Comparison of ENCODE assay signal across 16 cellular contexts in genomic region chr13:114080739-114081561, GRCh38. TPM values are rescaled to one million over a fixed set of nuclear protein-coding genes. Genes with fewer than 3 reads are reported as not detected.
DNase-seq lines count a peak whose midpoint lies in the region; ATAC-seq, FAIRE-seq and TF ChIP-seq lines count a peak whose summit lies in the region.
"Had no signal": no experiment of that assay in that cellular context is flagged by ENCODE, and none has a peak within 500 bp of the region (broad histone marks: within the 10 kb centered on the region; RNA-seq: fewer than 3 reads in every experiment).

No MANE protein-coding gene starts in this region.

- CTCF ChIA-PET in H1 (lab: Charles Lee; ENCODE audit: partially characterized antibody), result no interaction called here

- H3K14ac ChIP-seq in H1 (ENCODE audit: insufficient read length), result no peak overlapping the region

- 0 out of 2 replicates have a peak overlapping the region, but pooled peaks have one; percentile 46 for H2BK15ac ChIP-seq in H1 (ENCODE audit: low read length)

- no peak overlapping the region for H3K4me3 ChIP-seq in heart right ventricle
- H3K4me3 ChIP-seq in H1 (ENCODE audit: extremely low read depth in 1 of 4, insufficient read depth in 2 of 4, low read depth in 3 of 4, low read length in 4 of 4), result no peak overlapping the region
- H3K4me3 ChIP-seq in aorta (ENCODE audit: low read length in 2 of 2), result no peak overlapping the region
- H3K4me3 ChIP-seq: lung, SJSA1, tibial artery had no signal

- peak overlapping the region; percentile 50; the same call in 1 of the 2 replicates for H2BK12ac ChIP-seq in H1 (ENCODE audit: low read depth, low read length)

- DNase-seq in Right ventricle myocardium superior (peak; percentile 33), heart right ventricle (no peak), H1 (ENCODE audit: low read depth in 1 of 2, low spot score in 2 of 2) (no peak), nephron progenitor cell (peak; percentile 1), aorta (peak; percentile 44 to 67), GM19238 (ENCODE audit: insufficient read length, low spot score) (no peak), NAMALWA (ENCODE audit: low spot score) (no peak), NCI-H187 treated with DMSO at 0.1 percent for 48 hours (lab: John Stamatoyannopoulos, UW) (no peak)
- DNase-seq: amniotic stem cell, cortex of kidney, DMS79, hypothalamus had no signal

- H3K9me3 Mint-ChIP-seq in nephron progenitor cell, result peaks cover 6% of the 10 kb centered on the region

- H4K5ac ChIP-seq in H1 (ENCODE audit: insufficient read length, low read depth, low read length), result no peak overlapping the region

- H4K8ac ChIP-seq in H1 (ENCODE audit: extremely low read depth, insufficient read depth, low read length), result no peak overlapping the region

- H3K4ac ChIP-seq in H1 (replicated peaks; ENCODE audit: insufficient read length, low read depth, low read length), result no peak overlapping the region

- FAIRE-seq in H1 (lab: Jason Lieb, UNC), result no peak

- ATAC-seq in Right ventricle myocardium superior (ENCODE audit: poor library complexity) (no peak), heart right ventricle (no peak), aorta (ENCODE audit: low FRiP score) (no peak)

- H3K4me1 ChIP-seq in heart right ventricle (peaks cover 0 to 15% (median 2%) of the 10 kb centered on the region in 9 donors), H1 (replicated peaks in 1 of 4; ENCODE audit: control insufficient read depth in 3 of 4, insufficient read depth in 4 of 4, low read length in 3 of 4) (peaks cover 0 to 5% (median 1%) of the 10 kb centered on the region in 4 experiments; a peak in 3 of 7 replicates), aorta (ENCODE audit: control insufficient read depth in 1 of 2, insufficient read depth in 2 of 2, low read length in 2 of 2) (no peaks in the 10 kb centered on the region)
- H3K4me1 ChIP-seq: parathyroid adenoma had no signal

- H3K27me3 ChIP-seq in heart right ventricle, result no peaks in the 10 kb centered on the region
- H3K27me3 ChIP-seq in H1 (replicated peaks in 1 of 4; ENCODE audit: control insufficient read depth in 3 of 4, extremely low read depth in 1 of 4, insufficient read depth in 3 of 4, low read length in 3 of 4), result no peaks in the 10 kb centered on the region; a peak in 1 of 7 replicates
- H3K27me3 ChIP-seq in aorta (ENCODE audit: control insufficient read depth in 1 of 2, insufficient read depth in 2 of 2, low read length in 1 of 2), result no peaks in the 10 kb centered on the region
- H3K27me3 ChIP-seq: SJSA1, tibial artery had no signal

- intact Hi-C loops in Right ventricle myocardium superior (cut with DNase I) (no loop called here), heart right ventricle (cut with DNase I) (no loop called here), aorta (cut with DNase I) (no loop called here)

- TF ChIP-seq CTCF in heart right ventricle (IDR thresholded peaks at IDR 0.05) (no peak), H1 (IDR thresholded peaks at IDR 0.05; ENCODE audit: control extremely low read depth in 1 of 3, insufficient read depth in 1 of 3, low read depth in 1 of 3, low read length in 3 of 3) (no peak), nephron progenitor cell (IDR thresholded peaks at IDR 0.05) (no peak)

- no peak overlapping the region for H3K23ac ChIP-seq in H1 (ENCODE audit: insufficient read length)

- H3K27ac ChIP-seq in heart right ventricle (no peak overlapping the region), H1 (ENCODE audit: low read depth, low read length) (no peak overlapping the region), aorta (ENCODE audit: low read depth in 1 of 2, low read length in 2 of 2) (no peak overlapping the region)
- H3K27ac ChIP-seq: parathyroid adenoma, SJSA1, tibial artery had no signal

- no peak overlapping the region for H2BK20ac ChIP-seq in H1 (ENCODE audit: low read length)

- peaks cover 31% of the 10 kb centered on the region for H3K27me3 Mint-ChIP-seq in nephron progenitor cell (ENCODE audit: low read depth, poor library complexity)

- H3K36me3 ChIP-seq in heart right ventricle, result peaks cover 0 to 2% (median 0%) of the 10 kb centered on the region in 9 donors
- H3K36me3 ChIP-seq in H1 (ENCODE audit: control insufficient read depth in 2 of 4, insufficient read depth in 4 of 4, low read length in 3 of 4), result no peaks in the 10 kb centered on the region
- H3K36me3 ChIP-seq in aorta (ENCODE audit: control insufficient read depth in 1 of 2, insufficient read depth in 2 of 2, low read length in 1 of 2), result no peaks in the 10 kb centered on the region

- no peak overlapping the region for H3K4me2 ChIP-seq in H1 (ENCODE audit: insufficient read depth in 1 of 2, low read depth in 2 of 2, low read length in 2 of 2)

- no peak overlapping the region for H3K27ac Mint-ChIP-seq in nephron progenitor cell

- no peak overlapping the region for H2AK5ac ChIP-seq in H1 (ENCODE audit: low read depth, low read length)

- peaks cover 0 to 20% of the 10 kb centered on the region in 2 experiments for H4K20me1 ChIP-seq in H1 (replicated peaks in 1 of 2; ENCODE audit: control insufficient read depth in 1 of 2, insufficient read depth in 2 of 2, low read length in 2 of 2)

- H3K79me2 ChIP-seq in H1 (ENCODE audit: control insufficient read depth in 1 of 2, insufficient read depth in 2 of 2, low read length in 2 of 2), result peaks cover 0 to 13% of the 10 kb centered on the region in 2 experiments; a peak in 2 of 4 replicates
- H3K79me2 ChIP-seq: parathyroid adenoma had no signal

- H3K36me3 Mint-ChIP-seq in nephron progenitor cell (ENCODE audit: low read depth), result peaks cover 5% of the 10 kb centered on the region

- H3K4me1 Mint-ChIP-seq in nephron progenitor cell, result peaks cover 47% of the 10 kb centered on the region

- no peaks in the 10 kb centered on the region for H3K23me2 ChIP-seq in H1 (ENCODE audit: low read depth, low read length)

- H3K4me3 Mint-ChIP-seq in nephron progenitor cell, result no peak overlapping the region

- no peaks in the 10 kb centered on the region for H3K9me3 ChIP-seq in heart right ventricle
- H3K9me3 ChIP-seq in H1 (ENCODE audit: insufficient read depth in 2 of 2, low read depth in 1 of 2, low read length in 1 of 2), result no peaks in the 10 kb centered on the region
- H3K9me3 ChIP-seq in aorta (ENCODE audit: control insufficient read depth, low read length), result no peaks in the 10 kb centered on the region
- H3K9me3 ChIP-seq: SJSA1, tibial artery had no signal

- H2AFZ ChIP-seq in H1 (ENCODE audit: low read length), result no peak overlapping the region
- H2AFZ ChIP-seq: parathyroid adenoma had no signal

- no peak overlapping the region for H3K18ac ChIP-seq in H1 (ENCODE audit: extremely low read depth, low read length)

- no peak overlapping the region for H2BK120ac ChIP-seq in H1 (replicated peaks; ENCODE audit: low read depth, low read length)

- POLR2A ChIA-PET in H1 (lab: Charles Lee; ENCODE audit: partially characterized antibody), result no interaction called here

- H3K56ac ChIP-seq in H1 (replicated peaks; ENCODE audit: insufficient read length, low read depth, low read length), result no peak overlapping the region

- TF ChIP-seq EP300 in H1 (IDR thresholded peaks at IDR 0.05; ENCODE audit: borderline replicate concordance in 1 of 2, low read depth in 2 of 2, low read length in 2 of 2), result no peak

- TF ChIP-seq RAD21 in H1 (IDR thresholded peaks at IDR 0.05 in 1 of 2, conservative IDR thresholded peaks at IDR 0.05 in 1 of 2; ENCODE audit: low read depth in 2 of 2, low read length in 2 of 2), result no peak

- no peak overlapping the region for H3K9ac ChIP-seq in H1 (replicated peaks in 1 of 4; ENCODE audit: extremely low read depth in 1 of 4, low read depth in 3 of 4, low read length in 3 of 4)
- H3K9ac ChIP-seq: parathyroid adenoma had no signal

- H4K91ac ChIP-seq in H1 (replicated peaks; ENCODE audit: insufficient read length, low read length), result no peak overlapping the region

- H2BK5ac ChIP-seq in H1 (ENCODE audit: low read depth, low read length), result no peak overlapping the region

- no peak for TF ChIP-seq POLR2A in H1 (IDR thresholded peaks at IDR 0.05; ENCODE audit: control extremely low read depth in 1 of 2, low read depth in 2 of 2, low read length in 2 of 2)

- 93 to 95% methylated on average over 34 of the region's 34 CpGs for WGBS in heart right ventricle, 2 donors
- 88% methylated on average over 33 of the region's 34 CpGs; no CpG with 5 or more reads in 1 of the 2 experiments for WGBS in H1 (ENCODE audit: extremely low coverage in 1 of 2, insufficient coverage in 1 of 2, insufficient read length in 1 of 2, insufficient replicate concordance in 2 of 2, low coverage in 1 of 2, low lambda C conversion rate in 2 of 2, missing lambda C conversion rate in 1 of 2), 2 experiments
- WGBS in aorta, 2 donors, result 94 to 95% methylated on average over 34 of the region's 34 CpGs

- peaks cover 11% of the 10 kb centered on the region for H3K79me1 ChIP-seq in H1 (ENCODE audit: low read depth, low read length)

TF ChIP-seq in H1, 55 proteins besides CTCF, POLR2A, EP300 and RAD21 (continues in another document):
- TF ChIP-seq KDM4A (IDR thresholded peaks at IDR 0.05; ENCODE audit: low read depth, low read length, severe bottlenecking) (no peak), E2F6 (IDR thresholded peaks at IDR 0.05) (no peak), CHD2 (IDR thresholded peaks at IDR 0.05; ENCODE audit: low read length) (no peak)

RNA-seq across cellular contexts. Expression of gene RASA3, which starts 51.5 kb away (rescaled TPM):
- total RNA-seq in Right ventricle myocardium superior, result 11.2 TPM
- 10 to 100 TPM in 7 of 10 donors, 1 to 10 TPM in 3; 7.3 to 16.9 (median 10.6) TPM for total RNA-seq in heart right ventricle
- 1 to 10 TPM; 6.8 to 7.3 TPM for polyA plus RNA-seq in heart right ventricle
- total RNA-seq in H1 (2021; fragmentation: NEBNext Ultra II Directional; extraction: Animal tissue kit (Norgen Biotek cat#: 25700)), result 21.9 TPM in 2 replicates
- 7.5 and 11.0 TPM in 2 replicates for polyA plus RNA-seq in H1 (2011; rRNA removed)
- polyA plus RNA-seq in H1 (2011; cell fraction: cytosol; rRNA removed), result 12.9 TPM
- polyA plus RNA-seq in H1 (2011; cell fraction: nucleus; rRNA removed), result 15.0 TPM
- 11.8 to 14.5 TPM (median 13.4 TPM) in 4 replicates for polyA plus RNA-seq in H1 (2012, experiment 1 of 2)
- polyA plus RNA-seq in H1 (2012, experiment 2 of 2), result 7.7 TPM
- polyA plus RNA-seq in H1 (2013, experiment 1 of 2), result 11.2 TPM
- polyA plus RNA-seq in H1 (2013, experiment 2 of 2), result 11.4 TPM
- 10.6 and 10.8 TPM in 2 replicates for polyA minus RNA-seq in H1 (2011; rRNA and poly(A)+ RNA removed)
- 11.4 TPM for polyA minus RNA-seq in H1 (2011; cell fraction: cytosol; rRNA and poly(A)+ RNA removed)
- polyA minus RNA-seq in H1 (2011; cell fraction: nucleus; rRNA and poly(A)+ RNA removed), result 6.9 TPM
- total RNA-seq in aorta, result 10 to 100 TPM; 34.8 to 42.3 TPM
- 10 to 100 TPM in 1 of 2 donors, 1 to 10 TPM in 1; 8.1 to 23.0 TPM for polyA plus RNA-seq in aorta

Comparison
In these comparisons a context has a peak if more than half of its experiments do, and no peak if none do; other contexts are left out.
1. DNase-seq: peak in Right ventricle myocardium superior (single experiment), nephron progenitor cell (single experiment) and aorta (2 of 2); none in heart right ventricle (0 of 2), H1 (0 of 2), GM19238 (single experiment), NAMALWA (single experiment) and NCI-H187 treated with DMSO at 0.1 percent for 48 hours (single experiment).